ENCODE assay signal across 16 cellular contexts in the genomic region with DNA sequence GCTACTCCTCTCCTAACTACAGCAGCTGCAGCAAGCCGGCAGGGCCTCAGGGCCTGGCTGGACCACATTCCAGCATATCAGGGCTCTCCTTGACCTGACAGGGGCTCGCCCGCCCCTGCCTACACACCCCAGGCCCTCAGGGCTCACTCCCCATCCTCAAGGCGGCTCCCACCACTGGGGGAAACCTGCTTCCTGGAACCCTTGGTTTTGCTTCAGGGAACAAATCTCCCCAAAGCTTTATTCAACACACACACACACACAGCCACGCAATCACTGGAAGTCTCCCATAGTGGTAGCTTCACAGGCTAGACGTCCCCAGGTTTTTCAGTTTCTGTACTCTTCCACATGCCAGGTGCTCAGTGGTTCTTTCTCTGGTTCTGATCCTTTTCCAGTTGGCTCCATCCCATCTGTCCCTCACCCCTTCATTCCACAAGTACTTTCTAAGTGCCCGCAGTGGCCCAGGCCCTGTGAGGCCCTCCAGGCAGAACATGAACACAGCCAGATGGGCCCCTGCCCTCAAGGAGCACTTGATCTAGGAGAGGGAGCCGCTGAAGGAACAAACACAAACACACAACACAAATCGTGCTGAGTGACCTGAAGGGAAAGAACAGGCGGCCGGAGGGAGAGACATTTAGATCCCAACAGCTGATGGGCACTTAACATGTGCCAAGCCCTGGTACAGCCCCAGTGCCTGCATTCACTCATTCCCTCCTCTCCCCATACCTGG. TPM values are rescaled to one million over a fixed set of nuclear protein-coding genes. Genes with fewer than 3 reads are reported as not detected.
DNase-seq lines count a peak whose midpoint lies in the region; ATAC-seq, FAIRE-seq and TF ChIP-seq lines count a peak whose summit lies in the region.
"Had no signal": no experiment of that assay in that cellular context is flagged by ENCODE, and none has a peak within 500 bp of the region (broad histone marks: within the 10 kb centered on the region; RNA-seq: fewer than 3 reads in every experiment).

No MANE protein-coding gene starts in this region.

- H4K8ac ChIP-seq in H9 (replicated peaks; ENCODE audit: insufficient read length, low read depth, low read length) (no peak overlapping the region), H1 (ENCODE audit: extremely low read depth, insufficient read depth, low read length) (peak overlapping the region; percentile 30; the same call in 1 of the 2 replicates)

- peaks cover 12% of the 10 kb centered on the region for H3K27me3 Mint-ChIP-seq in H9 (ENCODE audit: low read depth)

- H3K9ac ChIP-seq in H9 (ENCODE audit: extremely low read depth, insufficient read length, low read length) (no peak overlapping the region), H1 (replicated peaks in 1 of 4; ENCODE audit: extremely low read depth in 1 of 4, low read depth in 3 of 4, low read length in 3 of 4) (no peak overlapping the region)

- TF ChIP-seq EP300 in H1 (IDR thresholded peaks at IDR 0.05; ENCODE audit: borderline replicate concordance in 1 of 2, low read depth in 2 of 2, low read length in 2 of 2) = no peak
- TF ChIP-seq EP300 in stomach (IDR thresholded peaks at IDR 0.05) = no peak

- H2BK12ac ChIP-seq in H9 (ENCODE audit: insufficient read length, low read depth, low read length) (no peak overlapping the region), H1 (ENCODE audit: low read depth, low read length) (no peak overlapping the region)

- no peak overlapping the region for H3K4ac ChIP-seq in H9 (ENCODE audit: low read depth, low read length)
- no peak overlapping the region for H3K4ac ChIP-seq in H1 (replicated peaks; ENCODE audit: insufficient read length, low read depth, low read length)

- no peaks in the 10 kb centered on the region for H3K79me2 ChIP-seq in H9 (ENCODE audit: insufficient read depth, low read length)
- H3K79me2 ChIP-seq in H1 (ENCODE audit: control insufficient read depth in 1 of 2, insufficient read depth in 2 of 2, low read length in 2 of 2) = no peaks in the 10 kb centered on the region

- H3K79me1 ChIP-seq in H9 (ENCODE audit: insufficient read depth, low read depth, low read length, poor library complexity, severe bottlenecking) (no peaks in the 10 kb centered on the region), H1 (ENCODE audit: low read depth, low read length) (no peaks in the 10 kb centered on the region)

- TF ChIP-seq RAD21 in H1 (IDR thresholded peaks at IDR 0.05 in 1 of 2, conservative IDR thresholded peaks at IDR 0.05 in 1 of 2; ENCODE audit: low read depth in 2 of 2, low read length in 2 of 2) = no peak

- H2BK20ac ChIP-seq in H9 (ENCODE audit: low read depth, low read length, poor library complexity, severe bottlenecking) (no peak overlapping the region), H1 (ENCODE audit: low read length) (no peak overlapping the region)

- in situ Hi-C loops in GM13976 (cut with MboI; ENCODE audit: low sequenced_read_pairs, unreplicated experiment) = no loop called here

- H3K4me3 Mint-ChIP-seq in H9 = no peak overlapping the region
- H3K4me3 Mint-ChIP-seq: activated naive CD4-positive, alpha-beta T cell treated with anti-CD3 and anti-CD28 coated beads, Interleukin-2, amount 50 U/mL, for 24 hours; stimulated activated naive B cell treated with anti-CD40 and anti-IgM and Interleukin-4, amounts not matched to agents 10 μg/mL and 1 μg/mL and 100 μg/mL, for 72 hours had no signal

- ATAC-seq in lung (ENCODE audit: insufficient read depth, low FRiP score) (peak; percentile 15), HG02610 (IDR thresholded peaks at IDR 0.05; ENCODE audit: unreplicated experiment) (no peak)
- ATAC-seq: stimulated activated naive B cell treated with anti-CD40 and anti-IgM and Interleukin-4, amounts not matched to agents 10 μg/mL and 1 μg/mL and 100 μg/mL, for 72 hours had no signal

- CTCF ChIA-PET in H1 (lab: Charles Lee; ENCODE audit: partially characterized antibody) = interaction anchor here (0.7 to 22.2 kb wide), 17 partner anchors 9 to 166 kb away, joined by 3 to 480 read pairs (median 6); no protein-coding TSS in a partner anchor

- H3K4me2 ChIP-seq in H9 (ENCODE audit: insufficient read depth, insufficient read length, low read length) (no peak overlapping the region), H1 (ENCODE audit: insufficient read depth in 1 of 2, low read depth in 2 of 2, low read length in 2 of 2) (no peak overlapping the region)

- no peak overlapping the region for H3K23ac ChIP-seq in H9 (ENCODE audit: insufficient read length, low read depth, low read length)
- H3K23ac ChIP-seq in H1 (ENCODE audit: insufficient read length) = no peak overlapping the region

- no peaks in the 10 kb centered on the region for H4K20me1 ChIP-seq in H9 (ENCODE audit: control insufficient read depth, insufficient read depth, insufficient read length)
- peaks cover 0 to 2% of the 10 kb centered on the region in 2 experiments for H4K20me1 ChIP-seq in H1 (replicated peaks in 1 of 2; ENCODE audit: control insufficient read depth in 1 of 2, insufficient read depth in 2 of 2, low read length in 2 of 2)

- POLR2A ChIA-PET in H1 (lab: Charles Lee; ENCODE audit: partially characterized antibody) = interaction anchor here (1.1 to 3.3 kb wide), 3 partner anchors 9 to 14 kb away, joined by 4 to 9 read pairs (median 6); no protein-coding TSS in a partner anchor

- H3K23me2 ChIP-seq in H9 (ENCODE audit: insufficient read length, low read depth, low read length, poor library complexity, severe bottlenecking) (no peaks in the 10 kb centered on the region), H1 (ENCODE audit: low read depth, low read length) (no peaks in the 10 kb centered on the region; the same call in 1 of the 2 replicates)

- no peaks in the 10 kb centered on the region for H3K36me3 Mint-ChIP-seq in H9 (ENCODE audit: insufficient read depth in 1 of 3, low read depth in 3 of 3)
- H3K36me3 Mint-ChIP-seq: activated naive CD4-positive, alpha-beta T cell treated with anti-CD3 and anti-CD28 coated beads, Interleukin-2, amount 50 U/mL, for 24 hours; stimulated activated naive B cell treated with anti-CD40 and anti-IgM and Interleukin-4, amounts not matched to agents 10 μg/mL and 1 μg/mL and 100 μg/mL, for 72 hours had no signal

- no peak for TF ChIP-seq POLR2A in H1 (IDR thresholded peaks at IDR 0.05; ENCODE audit: control extremely low read depth in 1 of 2, low read depth in 2 of 2, low read length in 2 of 2)
- TF ChIP-seq POLR2A in stomach (IDR thresholded peaks at IDR 0.05) = no peak

- H3K27ac Mint-ChIP-seq in H9 = peak overlapping the region in 2 of 3 experiments; percentile 27 to 41; a peak in 1 of 7 replicates
- H3K27ac Mint-ChIP-seq: activated naive CD4-positive, alpha-beta T cell treated with anti-CD3 and anti-CD28 coated beads, Interleukin-2, amount 50 U/mL, for 24 hours; stimulated activated naive B cell treated with anti-CD40 and anti-IgM and Interleukin-4, amounts not matched to agents 10 μg/mL and 1 μg/mL and 100 μg/mL, for 72 hours had no signal

- H3K18ac ChIP-seq in H9 (ENCODE audit: insufficient read length, low read depth, low read length) (no peak overlapping the region), H1 (ENCODE audit: extremely low read depth, low read length) (no peak overlapping the region)

- H3K56ac ChIP-seq in H9 (ENCODE audit: insufficient read length, low read depth, low read length) (no peak overlapping the region), H1 (replicated peaks; ENCODE audit: insufficient read length, low read depth, low read length) (no peak overlapping the region)

- no peaks in the 10 kb centered on the region for H3K9me3 Mint-ChIP-seq in H9
- H3K9me3 Mint-ChIP-seq: activated naive CD4-positive, alpha-beta T cell treated with anti-CD3 and anti-CD28 coated beads, Interleukin-2, amount 50 U/mL, for 24 hours; stimulated activated naive B cell treated with anti-CD40 and anti-IgM and Interleukin-4, amounts not matched to agents 10 μg/mL and 1 μg/mL and 100 μg/mL, for 72 hours had no signal

- H2AFZ ChIP-seq in H9 (ENCODE audit: low read length) (no peak overlapping the region), H1 (ENCODE audit: low read length) (no peak overlapping the region)

- H4K5ac ChIP-seq in H9 (ENCODE audit: insufficient read length, low read depth, low read length) (no peak overlapping the region), H1 (ENCODE audit: insufficient read length, low read depth, low read length) (no peak overlapping the region)

- H3K36me3 ChIP-seq in H1 (ENCODE audit: control insufficient read depth in 2 of 4, insufficient read depth in 4 of 4, low read length in 3 of 4) (no peaks in the 10 kb centered on the region), lung (ENCODE audit: control insufficient read depth in 2 of 2, insufficient read depth in 2 of 2, low read length in 2 of 2) (no peaks in the 10 kb centered on the region), stomach (no peaks in the 10 kb centered on the region)

- H2AK5ac ChIP-seq in H9 (ENCODE audit: insufficient read length, low read length) = no peak overlapping the region
- no peak overlapping the region for H2AK5ac ChIP-seq in H1 (ENCODE audit: low read depth, low read length)

- H3K14ac ChIP-seq in H9 (ENCODE audit: insufficient read depth, low read length) (no peak overlapping the region), H1 (ENCODE audit: insufficient read length) (no peak overlapping the region)

- WGBS in H9 (ENCODE audit: extremely low coverage, insufficient read length, low lambda C conversion rate) = no CpG with 5 or more reads among the region's 11 CpGs
- WGBS in H1 (ENCODE audit: extremely low coverage in 1 of 2, insufficient coverage in 1 of 2, insufficient read length in 1 of 2, insufficient replicate concordance in 2 of 2, low coverage in 1 of 2, low lambda C conversion rate in 2 of 2, missing lambda C conversion rate in 1 of 2), 2 experiments = 85% methylated on average over 11 of the region's 11 CpGs; no CpG with 5 or more reads in 1 of the 2 experiments
- WGBS in lung, 2 donors = 65 to 86% methylated on average over 11 of the region's 11 CpGs
- WGBS in stomach, 5 donors = 65 to 83% (median 76%) methylated on average over 7 to 11 of the region's 11 CpGs

- H2BK5ac ChIP-seq in H9 (ENCODE audit: insufficient read length, low read length) (no peak overlapping the region), H1 (ENCODE audit: low read depth, low read length) (no peak overlapping the region)

- H3K4me3 ChIP-seq in H1 (ENCODE audit: extremely low read depth in 1 of 4, insufficient read depth in 2 of 4, low read depth in 3 of 4, low read length in 4 of 4) (no peak overlapping the region), lung (no peak overlapping the region), stomach (no peak overlapping the region)

- H3K9me3 ChIP-seq in H9 (ENCODE audit: control insufficient read depth, low read depth, low read length) (no peaks in the 10 kb centered on the region), H1 (ENCODE audit: insufficient read depth in 2 of 2, low read depth in 1 of 2, low read length in 1 of 2) (no peaks in the 10 kb centered on the region), lung (ENCODE audit: control insufficient read depth in 2 of 2, insufficient read depth in 1 of 2, low read length in 1 of 2) (no peaks in the 10 kb centered on the region), stomach (no peaks in the 10 kb centered on the region)

- DNase-seq in H9 (no peak), H1 (ENCODE audit: low read depth in 1 of 2, low spot score in 2 of 2) (no peak), lung (ENCODE audit: low spot score) (peak; percentile 77), stomach (peak; percentile 25), cortex of kidney (lab: John Stamatoyannopoulos, UW) (no peak), GM13976 (ENCODE audit: low spot score) (no peak), DMS153 treated with DMSO at 0.1 percent for 48 hours (lab: John Stamatoyannopoulos, UW; ENCODE audit: unreplicated experiment) (no peak)
- DNase-seq: activated CD4-positive, alpha-beta T cell treated with anti-CD3 and anti-CD28 coated beads for 1 hour; activated CD8-positive, alpha-beta memory T cell treated with anti-CD3 and anti-CD28 coated beads, Interleukin-2, amount 50 U/mL, for 48 hours; central memory CD4-positive, alpha-beta T cell; DMS153; NCI-H1694; NCI-H748 treated with DMSO at 0.1 percent for 48 hours; stimulated activated naive B cell treated with anti-CD40 and anti-IgM and Interleukin-4, amounts not matched to agents 10 μg/mL and 1 μg/mL and 100 μg/mL, for 72 hours had no signal

- no peak overlapping the region for H4K91ac ChIP-seq in H9 (ENCODE audit: insufficient read length, low read depth, low read length)
- no peak overlapping the region for H4K91ac ChIP-seq in H1 (replicated peaks; ENCODE audit: insufficient read length, low read length)

- no peak for TF ChIP-seq CTCF in H9 (conservative IDR thresholded peaks at IDR 0.05)
- TF ChIP-seq CTCF in H1 (IDR thresholded peaks at IDR 0.05; ENCODE audit: control extremely low read depth in 1 of 3, insufficient read depth in 1 of 3, low read depth in 1 of 3, low read length in 3 of 3) = no peak
- no peak for TF ChIP-seq CTCF in lung (IDR thresholded peaks at IDR 0.05; ENCODE audit: control extremely low read depth, extremely low read depth)
- no peak for TF ChIP-seq CTCF in stomach (IDR thresholded peaks at IDR 0.05)
- TF ChIP-seq CTCF in GM13976 (IDR thresholded peaks at IDR 0.05; ENCODE audit: borderline replicate concordance, control extremely low read depth, extremely low read depth, insufficient read depth, missing control alignments) = no peak

- H3K4me1 Mint-ChIP-seq in H9 = peaks cover 28 to 35% of the 10 kb centered on the region in 2 experiments
- H3K4me1 Mint-ChIP-seq: activated naive CD4-positive, alpha-beta T cell treated with anti-CD3 and anti-CD28 coated beads, Interleukin-2, amount 50 U/mL, for 24 hours; stimulated activated naive B cell treated with anti-CD40 and anti-IgM and Interleukin-4, amounts not matched to agents 10 μg/mL and 1 μg/mL and 100 μg/mL, for 72 hours had no signal

- no peak overlapping the region for H3T11ph ChIP-seq in H9 (ENCODE audit: low read length)

- H3K4me1 ChIP-seq in H9 (ENCODE audit: insufficient read depth, low read length) = peaks cover 4% of the 10 kb centered on the region; the same call in 1 of the 2 replicates
- peaks cover 2 to 16% (median 5%) of the 10 kb centered on the region in 4 experiments; a peak in 6 of 7 replicates for H3K4me1 ChIP-seq in H1 (replicated peaks in 1 of 4; ENCODE audit: control insufficient read depth in 3 of 4, insufficient read depth in 4 of 4, low read length in 3 of 4)
- peaks cover 14 to 46% of the 10 kb centered on the region in 2 donors for H3K4me1 ChIP-seq in lung (ENCODE audit: control insufficient read depth in 2 of 2, insufficient read depth in 2 of 2, low read length in 2 of 2)
- H3K4me1 ChIP-seq in stomach = peaks cover 38 to 100% (median 71%) of the 10 kb centered on the region in 4 donors

- no peak overlapping the region for H2BK15ac ChIP-seq in H9 (ENCODE audit: low read depth, low read length)
- H2BK15ac ChIP-seq in H1 (ENCODE audit: low read length) = no peak overlapping the region

- no peak overlapping the region for H3K27ac ChIP-seq in H9 (ENCODE audit: insufficient read length, low read depth, low read length)
- no peak overlapping the region for H3K27ac ChIP-seq in H1 (ENCODE audit: low read depth, low read length)
- H3K27ac ChIP-seq in lung (ENCODE audit: low read depth in 1 of 2, low read length in 1 of 2) = peak overlapping the region; percentile 5 to 69
- peak overlapping the region in 4 of 5 donors; percentile 78 to 83 (median 80) for H3K27ac ChIP-seq in stomach

- H2BK120ac ChIP-seq in H9 (ENCODE audit: low read depth, low read length, poor library complexity, severe bottlenecking) = no peak overlapping the region
- no peak overlapping the region for H2BK120ac ChIP-seq in H1 (replicated peaks; ENCODE audit: low read depth, low read length)

- H3K27me3 ChIP-seq in H9 (ENCODE audit: insufficient read depth, low read length) (no peaks in the 10 kb centered on the region), H1 (replicated peaks in 1 of 4; ENCODE audit: control insufficient read depth in 3 of 4, extremely low read depth in 1 of 4, insufficient read depth in 3 of 4, low read length in 3 of 4) (peaks cover 0 to 3% (median 0%) of the 10 kb centered on the region in 4 experiments; a peak in 1 of 7 replicates), lung (ENCODE audit: control insufficient read depth, insufficient read depth) (no peaks in the 10 kb centered on the region), stomach (no peaks in the 10 kb centered on the region)

- FAIRE-seq in H1 (lab: Jason Lieb, UNC) = no peak

- intact Hi-C loops in stomach (cut with DNase I; ENCODE audit: low total_unique reads) = no loop called here

RNA-seq across cellular contexts. Expression of gene TNS1, which starts 51.1 kb away (rescaled TPM):
- total RNA-seq in H9 (2021) = 3.2 and 3.4 TPM in 2 replicates
- 4.8 and 5.1 TPM in 2 replicates for total RNA-seq in H1 (2021; fragmentation: NEBNext Ultra II Directional; extraction: Animal tissue kit (Norgen Biotek cat#: 25700))
- polyA plus RNA-seq in H1 (2011; rRNA removed) = 1.5 and 1.9 TPM in 2 replicates
- 1.3 TPM for polyA plus RNA-seq in H1 (2011; cell fraction: cytosol; rRNA removed)
- 7.3 TPM for polyA plus RNA-seq in H1 (2011; cell fraction: nucleus; rRNA removed)
- polyA plus RNA-seq in H1 (2012, experiment 1 of 2) = 2.0 to 2.7 TPM (median 2.3 TPM) in 4 replicates
- polyA plus RNA-seq in H1 (2012, experiment 2 of 2) = 1.1 TPM
- polyA plus RNA-seq in H1 (2013, experiment 1 of 2) = 1.9 TPM
- polyA plus RNA-seq in H1 (2013, experiment 2 of 2) = 2.0 TPM
- 11.6 and 19.6 TPM in 2 replicates for polyA minus RNA-seq in H1 (2011; rRNA and poly(A)+ RNA removed)
- 4.1 TPM for polyA minus RNA-seq in H1 (2011; cell fraction: cytosol; rRNA and poly(A)+ RNA removed)
- polyA minus RNA-seq in H1 (2011; cell fraction: nucleus; rRNA and poly(A)+ RNA removed) = 15.0 TPM
- 100 to 1,000 TPM; 308 to 377 TPM for total RNA-seq in lung
- polyA plus RNA-seq in lung = 100 to 1,000 TPM in 1 of 2 donors, 10 to 100 TPM in 1; 67.0 to 108 TPM
- 100 to 1,000 TPM; 145 to 682 (median 198) TPM for total RNA-seq in stomach
- polyA plus RNA-seq in stomach = 10 to 100 TPM; 18.5 to 44.9 (median 33.2) TPM

Comparison
In these comparisons a context has a peak if more than half of its experiments do, and no peak if none do; other contexts are left out.
1. DNase-seq: peak in lung (single experiment) and stomach (single experiment); none in H9 (single experiment), H1 (0 of 2), cortex of kidney (single experiment), GM13976 (single experiment) and DMS153 treated with DMSO at 0.1 percent for 48 hours (single experiment).
2. H3K27ac ChIP-seq: peak in lung (2 of 2) and stomach (4 of 5); none in H9 (single experiment) and H1 (single experiment).
3. RNA of gene TNS1, which starts 51.1 kb away (total RNA-seq): 308 to 377 TPM in lung and 145 to 682 TPM in stomach; 4.8 to 5.1 TPM in H1 and 3.2 to 3.4 TPM in H9; every median in the first group is over 10 times any median in the second.